ENCODE assay signal across 1 cellular context in the genomic region with DNA sequence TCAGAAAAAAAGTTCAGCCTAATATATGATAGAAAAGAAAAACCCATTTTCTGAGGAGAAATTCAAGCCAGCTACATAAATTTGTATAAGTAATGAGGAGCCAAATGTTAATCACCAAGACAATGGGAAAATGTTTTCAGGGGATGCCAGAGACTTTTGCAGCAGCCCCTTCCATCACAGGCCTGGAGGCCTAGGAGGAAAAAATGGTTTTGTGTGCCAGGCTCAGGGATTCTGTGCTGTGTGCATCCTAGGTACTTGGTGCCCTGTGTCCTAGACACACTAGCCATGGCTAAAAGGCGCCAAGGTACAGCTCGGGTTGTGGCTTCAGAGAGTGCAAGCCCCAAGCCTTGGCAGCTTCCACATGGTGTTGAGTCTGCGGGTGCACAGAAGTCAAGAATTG. TPM values are rescaled to one million over a fixed set of nuclear protein-coding genes. Genes with fewer than 3 reads are reported as not detected.
"Had no signal": no experiment of that assay in that cellular context is flagged by ENCODE, and none has a peak within 500 bp of the region (broad histone marks: within the 10 kb centered on the region; RNA-seq: fewer than 3 reads in every experiment).

No MANE protein-coding gene starts in this region.

RNA-seq across cellular contexts. Expression of gene LEKR1, which starts 53.3 kb away (rescaled TPM):
- total RNA-seq: SK-MEL-5 had no signal
